ENCODE assay signal across 8 cellular contexts in the genomic region with DNA sequence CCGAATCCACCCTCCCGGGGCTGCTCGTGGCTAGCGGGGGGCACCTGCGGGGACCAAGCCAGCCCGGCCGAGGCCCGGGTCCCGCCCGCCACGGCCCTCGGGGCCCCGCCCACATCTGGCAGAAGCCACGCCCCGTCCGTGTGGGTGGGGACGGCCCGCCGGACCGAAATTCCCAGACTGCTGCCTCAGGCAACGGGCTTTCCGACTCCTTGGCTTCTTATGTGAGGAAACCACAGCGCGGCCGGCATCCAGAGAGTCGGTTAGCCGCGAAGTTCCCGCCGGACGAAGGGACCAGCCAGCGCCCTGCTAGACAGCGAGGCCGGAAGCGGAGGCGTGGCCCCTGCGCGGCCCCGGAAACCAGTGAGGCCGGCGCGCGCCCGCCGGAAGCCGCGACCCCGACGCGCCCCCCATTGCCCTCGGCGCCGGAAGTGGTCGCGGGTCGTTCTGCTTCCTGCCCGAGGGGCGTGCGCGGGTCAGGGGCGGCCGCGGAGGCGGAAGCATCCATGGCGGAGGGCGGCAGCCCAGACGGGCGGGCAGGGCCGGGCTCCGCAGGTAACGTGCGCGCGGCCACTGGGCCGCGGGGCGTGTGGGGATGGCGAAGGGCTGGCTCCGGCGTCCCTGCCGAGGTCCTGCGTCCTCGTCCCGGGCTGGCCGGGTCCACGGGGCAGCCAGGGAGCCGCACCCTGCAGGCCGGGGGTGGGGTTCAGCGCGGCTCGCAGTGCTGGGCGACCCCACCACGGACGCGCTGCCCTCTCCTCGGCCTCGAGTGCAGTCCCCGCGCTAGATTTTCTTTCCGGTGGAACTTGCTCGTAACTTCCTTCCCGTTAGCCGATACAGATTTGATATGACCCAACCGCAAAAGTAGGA. TPM values are rescaled to one million over a fixed set of nuclear protein-coding genes. Genes with fewer than 3 reads are reported as not detected.
A peak's percentile ranks its signal among the peaks of the same experiment; 100 is the strongest.
DNase-seq lines count a peak whose midpoint lies in the region; ATAC-seq and TF ChIP-seq lines count a peak whose summit lies in the region.

A gene with protein sequence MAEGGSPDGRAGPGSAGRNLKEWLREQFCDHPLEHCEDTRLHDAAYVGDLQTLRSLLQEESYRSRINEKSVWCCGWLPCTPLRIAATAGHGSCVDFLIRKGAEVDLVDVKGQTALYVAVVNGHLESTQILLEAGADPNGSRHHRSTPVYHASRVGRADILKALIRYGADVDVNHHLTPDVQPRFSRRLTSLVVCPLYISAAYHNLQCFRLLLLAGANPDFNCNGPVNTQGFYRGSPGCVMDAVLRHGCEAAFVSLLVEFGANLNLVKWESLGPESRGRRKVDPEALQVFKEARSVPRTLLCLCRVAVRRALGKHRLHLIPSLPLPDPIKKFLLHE (plus strand): TSS at position 360 of the 867 bp plus-strand sequence. CDS start 144 bp downstream, at position 504.

- H3K27ac ChIP-seq in PC-3 (ENCODE audit: low read length) (peak within 1 kb of the TSS; percentile 95), esophagus (ENCODE audit: low read depth in 2 of 2, low read length in 1 of 2) (peak within 1 kb of the TSS; percentile 94 to 96), muscle layer of duodenum (ENCODE audit: low read length) (peak within 1 kb of the TSS; percentile 72)

- H2AFZ ChIP-seq in PC-3 (ENCODE audit: low read length) = peak within 1 kb of the TSS; percentile 87

- H3K4me1 ChIP-seq in PC-3 (ENCODE audit: insufficient read depth, low read length) = peaks cover 20% of the 10 kb centered on the region
- H3K4me1 ChIP-seq in esophagus (ENCODE audit: control insufficient read depth in 2 of 2, insufficient read depth in 2 of 2, low read length in 1 of 2) = peaks cover 5 to 15% of the 10 kb centered on the region in 2 donors
- H3K4me1 ChIP-seq in muscle layer of duodenum (ENCODE audit: control insufficient read depth in 1 of 2, insufficient read depth in 2 of 2, low read length in 2 of 2) = peaks cover 6 to 29% of the 10 kb centered on the region in 2 donors

- H3K27me3 ChIP-seq in PC-3 (ENCODE audit: low read length) (no peaks in the 10 kb centered on the region), esophagus (ENCODE audit: control insufficient read depth in 1 of 2, insufficient read depth in 2 of 2, low read length in 2 of 2) (no peaks in the 10 kb centered on the region), muscle layer of duodenum (ENCODE audit: low read depth, low read length) (no peaks in the 10 kb centered on the region)

- H3F3A ChIP-seq in PC-3 (ENCODE audit: low read length, unreplicated experiment) = no peaks in the 10 kb centered on the region

- peaks cover 48% of the 10 kb centered on the region for H3K79me2 ChIP-seq in PC-3 (ENCODE audit: low read length)

- no peak for TF ChIP-seq CTCF in PC-3 (conservative IDR thresholded peaks at IDR 0.05; ENCODE audit: low read depth, low read length)

- H3K4me3 ChIP-seq in PC-3 (ENCODE audit: low read length) (peak within 1 kb of the TSS; percentile 93), esophagus (ENCODE audit: low read depth in 1 of 2, low read length in 2 of 2) (peak within 1 kb of the TSS; percentile 86 to 95), muscle layer of duodenum (ENCODE audit: low read depth in 1 of 2, low read length in 2 of 2) (peak within 1 kb of the TSS; percentile 90)

- H3K9me3 ChIP-seq in PC-3 (ENCODE audit: low read length) (no peaks in the 10 kb centered on the region), esophagus (ENCODE audit: control insufficient read depth in 2 of 2, insufficient read depth in 1 of 2, low read depth in 1 of 2, low read length in 1 of 2) (no peaks in the 10 kb centered on the region), muscle layer of duodenum (ENCODE audit: control insufficient read depth in 1 of 2, low read length in 2 of 2) (no peaks in the 10 kb centered on the region)

- H3K9me2 ChIP-seq in PC-3 (replicated peaks; ENCODE audit: low read length) = no peaks in the 10 kb centered on the region

- BruUV-seq in PC-3 (replicated peaks; lab: Mats Ljungman, UMichigan) = no TSS peak

- DNase-seq in COR-L47 (lab: John Stamatoyannopoulos, UW) (peak; percentile 42), HK-2 (ENCODE audit: unreplicated experiment) (peak; percentile 83), PC-3 (peak; percentile 78), activated T-cell treated with anti-CD3 and anti-CD28 coated beads for 48 hours (ENCODE audit: low read depth) (peak; percentile 80)
- DNase-seq in stimulated activated CD8-positive, alpha-beta memory T cell treated with anti-CD3 and anti-CD28 coated beads, Interleukin-7, amount 100 ng/mL, for 48 hours (ENCODE audit: extremely low read depth in 1 of 2, low read depth in 1 of 2) = peak; percentile 64 to 87

- ATAC-seq in GM19455 (IDR thresholded peaks at IDR 0.05; ENCODE audit: unreplicated experiment) (peak; percentile 83), PC-3 (peak; percentile 70)

- H3K4me2 ChIP-seq in PC-3 (ENCODE audit: low read length) = peak within 1 kb of the TSS; percentile 98

- WGBS in esophagus, 2 donors = 1% methylated on average over 97 to 104 of the region's 104 CpGs

- peak within 1 kb of the TSS; percentile 95 for H3K9ac ChIP-seq in PC-3 (ENCODE audit: low read length)

- H3K36me3 ChIP-seq in PC-3 (ENCODE audit: low read depth, low read length) = peaks cover 13% of the 10 kb centered on the region
- no peaks in the 10 kb centered on the region for H3K36me3 ChIP-seq in esophagus (ENCODE audit: control insufficient read depth in 2 of 2, insufficient read depth in 2 of 2, low read length in 1 of 2)
- H3K36me3 ChIP-seq in muscle layer of duodenum (ENCODE audit: control insufficient read depth in 1 of 2, insufficient read depth in 2 of 2, low read length in 2 of 2) = peaks cover 0 to 19% of the 10 kb centered on the region in 2 donors

- POLR2A ChIA-PET in PC-3 (lab: Charles Lee; ENCODE audit: unreplicated experiment) = interaction anchor here (1.0 kb wide), 1 partner anchor 12 kb away, joined by 3 read pairs; no protein-coding TSS in a partner anchor

- CTCF ChIA-PET in PC-3 (lab: Charles Lee) = no interaction called here

- intact Hi-C loops in PC-3 (cut with micrococcal nuclease) = loop anchor here (1.0 kb wide), 1 partner anchor 12 kb away; no protein-coding TSS in a partner anchor

- H4K20me1 ChIP-seq in PC-3 (ENCODE audit: low read length) = no peaks in the 10 kb centered on the region

RNA-seq across cellular contexts. Expression of the gene that starts here (rescaled TPM):
- total RNA-seq in PC-3 (2014; rRNA removed) = 28.9 and 60.0 TPM in 2 replicates
- 10 to 100 TPM; 10.1 to 10.8 TPM for polyA plus RNA-seq in esophagus

Comparison
In these comparisons a context has a peak if more than half of its experiments do, and no peak if none do; other contexts are left out.
1. Peak in every context shown above with its lines: DNase-seq, ATAC-seq, H3K4me3 ChIP-seq and H3K27ac ChIP-seq.